Comparison of ENCODE assay signal across 2 cellular contexts in genomic region chr3:155861476-155862183, GRCh38.
TF ChIP-seq lines count a peak whose summit lies in the region.

No MANE protein-coding gene starts in this region.

TF ChIP-seq in GM12891, 5 proteins besides CTCF, POLR2A, EP300 and RAD21:
- TF ChIP-seq POU2F2 (IDR thresholded peaks at IDR 0.05; ENCODE audit: low read depth, low read length) (no peak), POLR2AphosphoS5 (IDR thresholded peaks at IDR 0.05; ENCODE audit: low read depth, low read length) (no peak), TAF1 (IDR thresholded peaks at IDR 0.05; ENCODE audit: low read depth, low read length) (no peak), PAX5 (IDR thresholded peaks at IDR 0.05; ENCODE audit: insufficient read depth, low read length, severe bottlenecking) (no peak), SPI1 (IDR thresholded peaks at IDR 0.05; ENCODE audit: low read depth, low read length) (no peak)

TF ChIP-seq in SK-N-SH, 30 proteins besides CTCF, POLR2A, EP300 and RAD21:
- TF ChIP-seq, protein P1, sequence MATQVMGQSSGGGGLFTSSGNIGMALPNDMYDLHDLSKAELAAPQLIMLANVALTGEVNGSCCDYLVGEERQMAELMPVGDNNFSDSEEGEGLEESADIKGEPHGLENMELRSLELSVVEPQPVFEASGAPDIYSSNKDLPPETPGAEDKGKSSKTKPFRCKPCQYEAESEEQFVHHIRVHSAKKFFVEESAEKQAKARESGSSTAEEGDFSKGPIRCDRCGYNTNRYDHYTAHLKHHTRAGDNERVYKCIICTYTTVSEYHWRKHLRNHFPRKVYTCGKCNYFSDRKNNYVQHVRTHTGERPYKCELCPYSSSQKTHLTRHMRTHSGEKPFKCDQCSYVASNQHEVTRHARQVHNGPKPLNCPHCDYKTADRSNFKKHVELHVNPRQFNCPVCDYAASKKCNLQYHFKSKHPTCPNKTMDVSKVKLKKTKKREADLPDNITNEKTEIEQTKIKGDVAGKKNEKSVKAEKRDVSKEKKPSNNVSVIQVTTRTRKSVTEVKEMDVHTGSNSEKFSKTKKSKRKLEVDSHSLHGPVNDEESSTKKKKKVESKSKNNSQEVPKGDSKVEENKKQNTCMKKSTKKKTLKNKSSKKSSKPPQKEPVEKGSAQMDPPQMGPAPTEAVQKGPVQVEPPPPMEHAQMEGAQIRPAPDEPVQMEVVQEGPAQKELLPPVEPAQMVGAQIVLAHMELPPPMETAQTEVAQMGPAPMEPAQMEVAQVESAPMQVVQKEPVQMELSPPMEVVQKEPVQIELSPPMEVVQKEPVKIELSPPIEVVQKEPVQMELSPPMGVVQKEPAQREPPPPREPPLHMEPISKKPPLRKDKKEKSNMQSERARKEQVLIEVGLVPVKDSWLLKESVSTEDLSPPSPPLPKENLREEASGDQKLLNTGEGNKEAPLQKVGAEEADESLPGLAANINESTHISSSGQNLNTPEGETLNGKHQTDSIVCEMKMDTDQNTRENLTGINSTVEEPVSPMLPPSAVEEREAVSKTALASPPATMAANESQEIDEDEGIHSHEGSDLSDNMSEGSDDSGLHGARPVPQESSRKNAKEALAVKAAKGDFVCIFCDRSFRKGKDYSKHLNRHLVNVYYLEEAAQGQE (IDR thresholded peaks at IDR 0.05; ENCODE audit: low read depth, low read length), result no peak
- TF ChIP-seq POLR2AphosphoS5 (IDR thresholded peaks at IDR 0.05; ENCODE audit: low read depth, low read length) (no peak), FOXM1 (IDR thresholded peaks at IDR 0.05; ENCODE audit: low read depth) (no peak), MAX (IDR thresholded peaks at IDR 0.05; ENCODE audit: low read depth) (no peak), ELF1 (IDR thresholded peaks at IDR 0.05) (no peak), EZH2phosphoT487 (IDR thresholded peaks at IDR 0.05; ENCODE audit: borderline replicate concordance, low read depth) (no peak), GATA2 (CRISPR knock-in tag; IDR thresholded peaks at IDR 0.05) (no peak), SIN3A (IDR thresholded peaks at IDR 0.05; ENCODE audit: borderline replicate concordance, low read depth, low read length) (no peak), NFIC (IDR thresholded peaks at IDR 0.05; ENCODE audit: borderline replicate concordance) (no peak), JUND (IDR thresholded peaks at IDR 0.05) (no peak), RFX5 (IDR thresholded peaks at IDR 0.05; ENCODE audit: low read length) (no peak), TEAD4 (IDR thresholded peaks at IDR 0.05; ENCODE audit: borderline replicate concordance, insufficient read depth) (no peak), NRF1 (IDR thresholded peaks at IDR 0.05; ENCODE audit: low read depth, low read length) (no peak)
- TF ChIP-seq, protein P2, sequence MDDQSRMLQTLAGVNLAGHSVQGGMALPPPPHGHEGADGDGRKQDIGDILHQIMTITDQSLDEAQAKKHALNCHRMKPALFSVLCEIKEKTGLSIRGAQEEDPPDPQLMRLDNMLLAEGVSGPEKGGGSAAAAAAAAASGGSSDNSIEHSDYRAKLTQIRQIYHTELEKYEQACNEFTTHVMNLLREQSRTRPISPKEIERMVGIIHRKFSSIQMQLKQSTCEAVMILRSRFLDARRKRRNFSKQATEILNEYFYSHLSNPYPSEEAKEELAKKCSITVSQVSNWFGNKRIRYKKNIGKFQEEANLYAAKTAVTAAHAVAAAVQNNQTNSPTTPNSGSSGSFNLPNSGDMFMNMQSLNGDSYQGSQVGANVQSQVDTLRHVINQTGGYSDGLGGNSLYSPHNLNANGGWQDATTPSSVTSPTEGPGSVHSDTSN (IDR thresholded peaks at IDR 0.05), result no peak
- TF ChIP-seq, protein P3, sequence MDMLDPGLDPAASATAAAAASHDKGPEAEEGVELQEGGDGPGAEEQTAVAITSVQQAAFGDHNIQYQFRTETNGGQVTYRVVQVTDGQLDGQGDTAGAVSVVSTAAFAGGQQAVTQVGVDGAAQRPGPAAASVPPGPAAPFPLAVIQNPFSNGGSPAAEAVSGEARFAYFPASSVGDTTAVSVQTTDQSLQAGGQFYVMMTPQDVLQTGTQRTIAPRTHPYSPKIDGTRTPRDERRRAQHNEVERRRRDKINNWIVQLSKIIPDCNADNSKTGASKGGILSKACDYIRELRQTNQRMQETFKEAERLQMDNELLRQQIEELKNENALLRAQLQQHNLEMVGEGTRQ (IDR thresholded peaks at IDR 0.05; ENCODE audit: borderline replicate concordance, low read depth, low read length), result no peak
- TF ChIP-seq, protein P4, sequence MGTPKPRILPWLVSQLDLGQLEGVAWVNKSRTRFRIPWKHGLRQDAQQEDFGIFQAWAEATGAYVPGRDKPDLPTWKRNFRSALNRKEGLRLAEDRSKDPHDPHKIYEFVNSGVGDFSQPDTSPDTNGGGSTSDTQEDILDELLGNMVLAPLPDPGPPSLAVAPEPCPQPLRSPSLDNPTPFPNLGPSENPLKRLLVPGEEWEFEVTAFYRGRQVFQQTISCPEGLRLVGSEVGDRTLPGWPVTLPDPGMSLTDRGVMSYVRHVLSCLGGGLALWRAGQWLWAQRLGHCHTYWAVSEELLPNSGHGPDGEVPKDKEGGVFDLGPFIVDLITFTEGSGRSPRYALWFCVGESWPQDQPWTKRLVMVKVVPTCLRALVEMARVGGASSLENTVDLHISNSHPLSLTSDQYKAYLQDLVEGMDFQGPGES (IDR thresholded peaks at IDR 0.05; ENCODE audit: low read depth, low read length), result no peak
